Comparison of ENCODE assay signal across 9 cellular contexts in genomic region chr7:148303295-148304013, GRCh38.
DNase-seq lines count a peak whose midpoint lies in the region; ATAC-seq, FAIRE-seq and TF ChIP-seq lines count a peak whose summit lies in the region.
"Had no signal": no experiment of that assay in that cellular context is flagged by ENCODE, and none has a peak within 500 bp of the region (broad histone marks: within the 10 kb centered on the region; RNA-seq: fewer than 3 reads in every experiment).

No MANE protein-coding gene starts in this region.

- intact Hi-C loops in natural killer cell (cut with micrococcal nuclease) (no loop called here), uterus (cut with DNase I; ENCODE audit: low total_unique reads) (no loop called here)

- H3K4me3 ChIP-seq in astrocyte (ENCODE audit: insufficient read depth, low read depth, low read length) (no peak overlapping the region), uterus (no peak overlapping the region)
- H3K4me3 ChIP-seq: skin epidermis had no signal

- H2AFZ ChIP-seq in astrocyte (ENCODE audit: low read depth, low read length): no peak overlapping the region

- H3K4me3 Mint-ChIP-seq in natural killer cell (peak overlapping the region; percentile 45), astrocyte (ENCODE audit: unreplicated experiment) (no peak overlapping the region)
- no peak overlapping the region for H3K4me3 Mint-ChIP-seq in natural killer cell treated with Interleukin-12 subunit alpha and Interleukin-12 subunit beta and Interleukin-15 and Interleukin-18, amount 100 ng/mL, for 72 hours

- H3K36me3 ChIP-seq in astrocyte (ENCODE audit: insufficient read depth, low read length): no peaks in the 10 kb centered on the region
- no peaks in the 10 kb centered on the region for H3K36me3 ChIP-seq in uterus

- H3K9me3 Mint-ChIP-seq in natural killer cell (no peaks in the 10 kb centered on the region), astrocyte (ENCODE audit: unreplicated experiment) (no peaks in the 10 kb centered on the region)
- peaks cover 2% of the 10 kb centered on the region for H3K9me3 Mint-ChIP-seq in natural killer cell treated with Interleukin-12 subunit alpha and Interleukin-12 subunit beta and Interleukin-15 and Interleukin-18, amount 100 ng/mL, for 72 hours

- peaks cover 11 to 15% of the 10 kb centered on the region in 2 donors for H3K4me1 Mint-ChIP-seq in natural killer cell
- H3K4me1 Mint-ChIP-seq in natural killer cell treated with Interleukin-12 subunit alpha and Interleukin-12 subunit beta and Interleukin-15 and Interleukin-18, amount 100 ng/mL, for 72 hours (ENCODE audit: low read depth in 2 of 2): peaks cover 4 to 11% of the 10 kb centered on the region in 2 donors
- H3K4me1 Mint-ChIP-seq in astrocyte (ENCODE audit: low read depth, unreplicated experiment): no peaks in the 10 kb centered on the region

- H3K79me2 ChIP-seq in astrocyte (ENCODE audit: insufficient read depth, low read length): no peaks in the 10 kb centered on the region

- H3K4me1 ChIP-seq in astrocyte (ENCODE audit: insufficient read depth, low read length) (no peaks in the 10 kb centered on the region), uterus (no peaks in the 10 kb centered on the region)

- peak overlapping the region; percentile 19 for H3K4me2 ChIP-seq in astrocyte (ENCODE audit: low read length)

- no peak overlapping the region for H3K27ac Mint-ChIP-seq in natural killer cell
- no peak overlapping the region for H3K27ac Mint-ChIP-seq in natural killer cell treated with Interleukin-12 subunit alpha and Interleukin-12 subunit beta and Interleukin-15 and Interleukin-18, amount 100 ng/mL, for 72 hours
- H3K27ac Mint-ChIP-seq in astrocyte (ENCODE audit: unreplicated experiment): no peak overlapping the region

- DNase-seq in natural killer cell (no peak), astrocyte (ENCODE audit: low read depth) (peak; percentile 9), uterus (peak; percentile 70 to 73), HK-2 (ENCODE audit: unreplicated experiment) (no peak), iPS-NIHi7 (ENCODE audit: extremely low spot score) (no peak)
- DNase-seq in natural killer cell treated with Interleukin-12 subunit alpha and Interleukin-12 subunit beta and Interleukin-15 and Interleukin-18, amount 100 ng/mL, for 72 hours (ENCODE audit: low spot score): no peak

- TF ChIP-seq CTCF in natural killer cell (IDR thresholded peaks at IDR 0.05) (no peak), astrocyte (IDR thresholded peaks at IDR 0.05; ENCODE audit: insufficient read depth, low read depth, low read length) (no peak), uterus (IDR thresholded peaks at IDR 0.05) (no peak)

- no peak for FAIRE-seq in astrocyte (lab: Jason Lieb, UNC)

- H3K27me3 ChIP-seq in astrocyte (ENCODE audit: insufficient read depth, low read length) (no peaks in the 10 kb centered on the region), layer of hippocampus (ENCODE audit: control insufficient read depth, insufficient read depth, low read length) (no peaks in the 10 kb centered on the region), uterus (no peaks in the 10 kb centered on the region)

- TF ChIP-seq POLR2A in uterus (IDR thresholded peaks at IDR 0.05): no peak

- no peaks in the 10 kb centered on the region for H4K20me1 ChIP-seq in astrocyte (ENCODE audit: insufficient read depth, low read length)

- H3K9ac ChIP-seq in astrocyte (ENCODE audit: low read length): no peak overlapping the region

- H3K9me3 ChIP-seq in astrocyte (ENCODE audit: insufficient read depth, low read depth, low read length) (peaks cover 2% of the 10 kb centered on the region), uterus (no peaks in the 10 kb centered on the region)

- ATAC-seq in natural killer cell (no peak), HG02623 (IDR thresholded peaks at IDR 0.05; ENCODE audit: unreplicated experiment) (no peak)
- no peak for ATAC-seq in natural killer cell treated with Interleukin-12 subunit alpha and Interleukin-12 subunit beta and Interleukin-15 and Interleukin-18, amount 100 ng/mL, for 72 hours

- H3K27ac ChIP-seq in astrocyte (ENCODE audit: low read depth, low read length) (no peak overlapping the region), layer of hippocampus (ENCODE audit: low read depth, low read length) (peak overlapping the region; percentile 25), uterus (peak overlapping the region in 1 of 2 donors; percentile 42)

- no peaks in the 10 kb centered on the region for H3K27me3 Mint-ChIP-seq in natural killer cell (ENCODE audit: low read depth in 2 of 2)
- H3K27me3 Mint-ChIP-seq in natural killer cell treated with Interleukin-12 subunit alpha and Interleukin-12 subunit beta and Interleukin-15 and Interleukin-18, amount 100 ng/mL, for 72 hours: no peaks in the 10 kb centered on the region
- H3K27me3 Mint-ChIP-seq in astrocyte (ENCODE audit: low read depth, unreplicated experiment): no peaks in the 10 kb centered on the region

- H3K36me3 Mint-ChIP-seq in natural killer cell (no peaks in the 10 kb centered on the region), astrocyte (ENCODE audit: low read depth, unreplicated experiment) (no peaks in the 10 kb centered on the region)
- H3K36me3 Mint-ChIP-seq in natural killer cell treated with Interleukin-12 subunit alpha and Interleukin-12 subunit beta and Interleukin-15 and Interleukin-18, amount 100 ng/mL, for 72 hours: no peaks in the 10 kb centered on the region

Comparison
In these comparisons a context has a peak if more than half of its experiments do, and no peak if none do; other contexts are left out.
1. DNase-seq: peak in astrocyte (single experiment) and uterus (2 of 2); none in natural killer cell (single experiment), natural killer cell treated with Interleukin-12 subunit alpha and Interleukin-12 subunit beta and Interleukin-15 and Interleukin-18, amount 100 ng/mL, for 72 hours (single experiment), HK-2 (single experiment) and iPS-NIHi7 (single experiment).